ENCODE assay signal across 13 cellular contexts in the genomic region with DNA sequence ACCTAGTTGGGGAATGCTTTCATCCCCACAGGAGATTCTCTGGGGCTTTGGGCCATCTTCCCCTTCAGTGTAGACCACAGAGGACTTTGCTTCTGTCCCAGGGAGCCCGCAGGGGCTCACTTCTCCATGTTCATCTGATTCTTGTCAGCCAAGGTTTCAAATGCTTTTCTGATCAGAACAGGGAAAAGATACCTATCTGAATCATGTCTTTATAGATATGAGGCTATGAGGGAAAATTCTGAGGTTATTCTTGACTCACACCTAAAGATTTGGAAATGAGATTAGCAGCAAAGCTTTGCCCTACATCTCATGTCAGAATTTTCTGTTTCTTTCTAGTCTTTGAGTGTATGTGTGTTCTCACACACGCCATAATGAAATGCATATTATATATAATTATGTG. TPM values are rescaled to one million over a fixed set of nuclear protein-coding genes. Genes with fewer than 3 reads are reported as not detected.
DNase-seq lines count a peak whose midpoint lies in the region; ATAC-seq and TF ChIP-seq lines count a peak whose summit lies in the region.
"Had no signal": no experiment of that assay in that cellular context is flagged by ENCODE, and none has a peak within 500 bp of the region (broad histone marks: within the 10 kb centered on the region; RNA-seq: fewer than 3 reads in every experiment).

No MANE protein-coding gene starts in this region.

- peaks cover 7% of the 10 kb centered on the region for H3K36me3 ChIP-seq in upper lobe of right lung
- H3K36me3 ChIP-seq: MG63 had no signal

- H3K9me3 ChIP-seq in upper lobe of right lung, result no peaks in the 10 kb centered on the region
- H3K9me3 ChIP-seq: MG63 had no signal

- peaks cover 75% of the 10 kb centered on the region for H3K36me3 Mint-ChIP-seq in central memory CD8-positive, alpha-beta T cell (ENCODE audit: insufficient read depth)

- TF ChIP-seq CTCF in upper lobe of right lung (IDR thresholded peaks at IDR 0.05), result no peak

- H3K4me3 Mint-ChIP-seq in central memory CD8-positive, alpha-beta T cell, result peak overlapping the region; percentile 48

- intact Hi-C loops in upper lobe of right lung (cut with DNase I), result no loop called here

- H3K27ac Mint-ChIP-seq in central memory CD8-positive, alpha-beta T cell (ENCODE audit: low read depth), result peak overlapping the region; percentile 88

- peaks cover 73% of the 10 kb centered on the region for H3K4me1 Mint-ChIP-seq in central memory CD8-positive, alpha-beta T cell

- H3K27me3 ChIP-seq in upper lobe of right lung, result peaks cover 14% of the 10 kb centered on the region
- H3K27me3 ChIP-seq: MG63 had no signal

- no peaks in the 10 kb centered on the region for H3K27me3 Mint-ChIP-seq in central memory CD8-positive, alpha-beta T cell

- no peaks in the 10 kb centered on the region for H3K4me1 ChIP-seq in upper lobe of right lung

- no peak overlapping the region for H3K27ac ChIP-seq in upper lobe of right lung

- no peaks in the 10 kb centered on the region for H3K9me3 Mint-ChIP-seq in central memory CD8-positive, alpha-beta T cell

- no peak overlapping the region for H3K4me3 ChIP-seq in upper lobe of right lung
- H3K4me3 ChIP-seq: MG63 had no signal

- ATAC-seq in GM18499 (IDR thresholded peaks at IDR 0.05; ENCODE audit: insufficient read depth, unreplicated experiment) (peak; percentile 4), GM21529 (IDR thresholded peaks at IDR 0.05; ENCODE audit: unreplicated experiment) (peak; percentile 13), HG03558 (IDR thresholded peaks at IDR 0.05; ENCODE audit: extremely low read depth, unreplicated experiment) (peak; percentile 9), upper lobe of right lung (no peak)
- peak; percentile 28 for ATAC-seq in central memory CD8-positive, alpha-beta T cell (replicated peaks; ENCODE audit: extremely low read depth, poor library complexity, severe bottlenecking)

- DNase-seq in central memory CD8-positive, alpha-beta T cell (ENCODE audit: low spot score in 2 of 2), result no peak
- DNase-seq in HCEC 1CT (no peak), activated gamma-delta T cell (lab: John Stamatoyannopoulos, UW) (no peak), upper lobe of right lung (no peak)
- DNase-seq in effector CD8-positive, alpha-beta T cell (lab: John Stamatoyannopoulos, UW), result no peak
- DNase-seq: activated gamma-delta T cell treated with Interleukin-2 at 50 U/mL for 16 hours; effector CD4-positive, alpha-beta T cell; hypothalamus; MG63; midbrain had no signal

RNA-seq across cellular contexts. Expression of gene FIGNL1, which starts 53.3 kb away (rescaled TPM):
- total RNA-seq in upper lobe of right lung, result 5.5 TPM
